In the genomic region with DNA sequence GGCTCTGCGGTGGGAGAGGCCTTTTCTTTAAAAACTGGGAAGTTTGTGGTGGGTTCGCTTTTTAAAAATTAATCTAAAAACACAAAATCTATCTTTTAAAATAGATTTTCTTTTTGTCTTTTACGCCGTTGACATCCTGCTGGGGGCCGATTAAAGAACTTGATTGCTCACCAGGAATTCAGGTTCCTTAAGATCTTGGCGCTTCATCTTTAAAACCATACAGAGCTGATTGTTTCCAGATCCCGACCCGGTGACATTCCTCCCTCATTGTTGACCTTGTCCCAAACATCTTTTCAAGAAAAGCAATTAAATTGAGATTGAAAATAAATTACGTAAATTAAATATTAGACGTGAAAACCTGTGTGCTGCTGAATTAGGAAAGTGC, we compare ENCODE assay signal across 8 cellular contexts. TPM values are rescaled to one million over a fixed set of nuclear protein-coding genes. Genes with fewer than 3 reads are reported as not detected.
DNase-seq lines count a peak whose midpoint lies in the region; ATAC-seq and TF ChIP-seq lines count a peak whose summit lies in the region.

No MANE protein-coding gene starts in this region.

- no peak for ATAC-seq in CD4-positive, alpha-beta T cell (ENCODE audit: poor library complexity)
- no peak for ATAC-seq in GM19395 (IDR thresholded peaks at IDR 0.05; ENCODE audit: unreplicated experiment)
- ATAC-seq in HG02759 (IDR thresholded peaks at IDR 0.05; ENCODE audit: unreplicated experiment) = no peak

- H3K36me3 Mint-ChIP-seq in CD4-positive, alpha-beta T cell (ENCODE audit: low read depth) = no peaks in the 10 kb centered on the region

- H3K27ac Mint-ChIP-seq in CD4-positive, alpha-beta T cell = no peak overlapping the region

- no peak for TF ChIP-seq CTCF in CD4-positive, alpha-beta T cell (IDR thresholded peaks at IDR 0.05)
- no peak for TF ChIP-seq CTCF in PC-9 (conservative IDR thresholded peaks at IDR 0.05)
- TF ChIP-seq CTCF in epithelial cell of esophagus (IDR thresholded peaks at IDR 0.05; ENCODE audit: insufficient read depth, low read depth, low read length, missing control alignments) = no peak
- TF ChIP-seq CTCF in neutrophil (IDR thresholded peaks at IDR 0.05) = no peak

- H3K36me3 ChIP-seq in PC-9 (ENCODE audit: low read depth) (no peaks in the 10 kb centered on the region), neutrophil (no peaks in the 10 kb centered on the region)

- no peaks in the 10 kb centered on the region for H3K9me3 Mint-ChIP-seq in CD4-positive, alpha-beta T cell

- H3K27ac ChIP-seq in CD4-positive, alpha-beta T cell (ENCODE audit: low read depth, low read length) = no peak overlapping the region
- peak overlapping the region; percentile 43 for H3K27ac ChIP-seq in PC-9
- H3K27ac ChIP-seq in neutrophil = no peak overlapping the region

- H2AFZ ChIP-seq in PC-9 = peak overlapping the region; percentile 98

- peaks cover 88% of the 10 kb centered on the region for H3K27me3 Mint-ChIP-seq in CD4-positive, alpha-beta T cell

- peaks cover 3% of the 10 kb centered on the region; the same call in 1 of the 2 replicates for H3F3A ChIP-seq in PC-9 (ENCODE audit: insufficient read depth, low read depth)

- H3K4me3 Mint-ChIP-seq in CD4-positive, alpha-beta T cell = peak overlapping the region; percentile 17

- H3K4me1 ChIP-seq in PC-9 (replicated peaks; ENCODE audit: insufficient read depth) (peaks cover 26% of the 10 kb centered on the region), neutrophil (ENCODE audit: control insufficient read depth in 1 of 2, insufficient read depth in 1 of 2, low read depth in 1 of 2, low read length in 1 of 2) (peaks cover 31 to 32% of the 10 kb centered on the region in 2 experiments)

- H3K4me2 ChIP-seq in PC-9 = peak overlapping the region; percentile 96

- no peaks in the 10 kb centered on the region; the same call in 1 of the 2 replicates for H4K20me1 ChIP-seq in PC-9 (ENCODE audit: insufficient read depth)

- POLR2A ChIA-PET in CD4-positive, alpha-beta T cell (lab: Charles Lee) = no interaction called here
- POLR2A ChIA-PET in PC-9 (lab: Charles Lee; ENCODE audit: unreplicated experiment) = interaction anchor here (0.5 to 1.2 kb wide), 5 partner anchors 12 to 369 kb away, joined by 4 to 12 read pairs (median 6); no protein-coding TSS in a partner anchor

- intact Hi-C loops in CD4-positive, alpha-beta T cell (cut with DNase I, micrococcal nuclease) = no loop called here
- intact Hi-C loops in PC-9 (cut with micrococcal nuclease; ENCODE audit: unreplicated experiment) = loop anchor here (1.0 to 5.0 kb wide), 4 partner anchors 27 to 63 kb away; a partner anchor contains a TSS

- TSS peak; percentile 88 for BruUV-seq in PC-9 (replicated peaks; lab: Mats Ljungman, UMichigan)

- H3K4me1 Mint-ChIP-seq in CD4-positive, alpha-beta T cell (ENCODE audit: low read depth) = peaks cover 5% of the 10 kb centered on the region

- peak overlapping the region; percentile 99 for H3K4me3 ChIP-seq in PC-9
- H3K4me3 ChIP-seq in epithelial cell of esophagus (ENCODE audit: low read length) = peak overlapping the region; percentile 58
- peak overlapping the region; percentile 60 to 63 for H3K4me3 ChIP-seq in neutrophil (ENCODE audit: low read depth in 1 of 2, low read length in 1 of 2)

- H3K9me3 ChIP-seq in CD4-positive, alpha-beta T cell (ENCODE audit: control insufficient read depth, low read length) = no peaks in the 10 kb centered on the region
- no peaks in the 10 kb centered on the region for H3K9me3 ChIP-seq in PC-9 (ENCODE audit: insufficient read depth, low read depth)
- no peaks in the 10 kb centered on the region for H3K9me3 ChIP-seq in neutrophil

- peaks cover 11% of the 10 kb centered on the region for H3K79me2 ChIP-seq in PC-9 (ENCODE audit: low read depth)

- DNase-seq in CD4-positive, alpha-beta T cell = no peak
- DNase-seq in PC-9 (peak in 1 of 2 experiments; percentile 10), epithelial cell of esophagus (ENCODE audit: low read depth) (peak; percentile 32), NCI-H510A treated with DMSO at 0.1 percent for 48 hours (lab: John Stamatoyannopoulos, UW) (no peak), mesenteric fat pad (ENCODE audit: low spot score) (no peak)

- peaks cover 52% of the 10 kb centered on the region for H3K27me3 ChIP-seq in CD4-positive, alpha-beta T cell (ENCODE audit: control insufficient read depth, insufficient read depth, low read length)
- H3K27me3 ChIP-seq in PC-9 (ENCODE audit: insufficient read depth, low read depth) = no peaks in the 10 kb centered on the region
- peaks cover 85% of the 10 kb centered on the region for H3K27me3 ChIP-seq in neutrophil

- CTCF ChIA-PET in CD4-positive, alpha-beta T cell (lab: Charles Lee) = no interaction called here
- CTCF ChIA-PET in PC-9 (lab: Charles Lee) = interaction anchor here (0.6 to 1.5 kb wide), 3 partner anchors 12 to 74 kb away, joined by 3 to 5 read pairs (median 5); no protein-coding TSS in a partner anchor

- 0 out of 2 replicates have a peak, but pooled peaks cover 3% of the 10 kb centered on the region for H3K9me2 ChIP-seq in PC-9 (ENCODE audit: insufficient read depth)

RNA-seq across cellular contexts. Expression of a gene that starts 0.5 kb away (rescaled TPM):
- under 1 TPM; 0.05 to 0.06 TPM for total RNA-seq in CD4-positive, alpha-beta T cell
- total RNA-seq in PC-9 (2021) = 3.6 and 4.1 TPM in 2 replicates
- 11.0 TPM for total RNA-seq in mesenteric fat pad
